Comparison of ENCODE assay signal across 1 cellular context in the genomic region with DNA sequence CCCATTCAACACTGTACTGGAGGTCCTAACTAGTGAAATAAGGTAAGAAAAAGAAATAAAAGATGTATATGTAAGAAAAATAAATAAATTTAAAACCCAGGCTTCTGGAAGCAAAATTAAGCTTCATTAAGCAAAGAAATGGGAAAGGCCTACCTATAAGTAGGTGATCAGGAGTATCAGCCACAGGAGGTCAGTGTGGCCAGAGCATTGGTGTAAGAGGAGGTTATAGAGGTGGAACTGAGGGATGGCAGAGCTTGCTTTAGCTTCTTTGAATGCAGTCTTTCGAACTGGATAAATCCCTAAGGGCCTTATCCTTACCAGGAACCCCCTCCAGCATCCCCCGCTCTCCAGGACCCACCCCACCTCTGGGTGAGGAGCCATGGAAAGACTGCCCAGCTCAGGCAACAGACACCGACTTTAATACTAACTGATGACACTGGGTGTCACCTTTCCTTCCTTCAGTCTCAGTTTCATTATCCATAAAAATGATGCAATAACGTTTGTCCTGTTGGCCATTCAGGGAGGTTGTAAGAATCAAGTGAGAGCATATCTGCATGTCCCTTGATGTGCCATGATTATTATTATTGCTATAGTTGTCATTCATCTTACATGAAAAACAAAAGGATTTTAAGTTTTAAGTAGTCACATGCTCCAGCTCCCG.
A peak's percentile ranks its signal among the peaks of the same experiment; 100 is the strongest.
TF ChIP-seq lines count a peak whose summit lies in the region.

No MANE protein-coding gene starts in this region.

TF ChIP-seq in WTC11, 78 proteins besides CTCF, POLR2A, EP300 and RAD21 (continued from another document):
- TF ChIP-seq, protein P1, sequence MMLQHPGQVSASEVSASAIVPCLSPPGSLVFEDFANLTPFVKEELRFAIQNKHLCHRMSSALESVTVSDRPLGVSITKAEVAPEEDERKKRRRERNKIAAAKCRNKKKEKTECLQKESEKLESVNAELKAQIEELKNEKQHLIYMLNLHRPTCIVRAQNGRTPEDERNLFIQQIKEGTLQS (CRISPR knock-in tag; conservative IDR thresholded peaks at IDR 0.05) = no peak
- TF ChIP-seq GABPB1 (CRISPR knock-in tag; IDR thresholded peaks at IDR 0.05) (peak; percentile 93), HMGA2 (CRISPR knock-in tag; IDR thresholded peaks at IDR 0.05) (no peak), ZNF121 (CRISPR knock-in tag; IDR thresholded peaks at IDR 0.05) (no peak)
- TF ChIP-seq, protein P2, sequence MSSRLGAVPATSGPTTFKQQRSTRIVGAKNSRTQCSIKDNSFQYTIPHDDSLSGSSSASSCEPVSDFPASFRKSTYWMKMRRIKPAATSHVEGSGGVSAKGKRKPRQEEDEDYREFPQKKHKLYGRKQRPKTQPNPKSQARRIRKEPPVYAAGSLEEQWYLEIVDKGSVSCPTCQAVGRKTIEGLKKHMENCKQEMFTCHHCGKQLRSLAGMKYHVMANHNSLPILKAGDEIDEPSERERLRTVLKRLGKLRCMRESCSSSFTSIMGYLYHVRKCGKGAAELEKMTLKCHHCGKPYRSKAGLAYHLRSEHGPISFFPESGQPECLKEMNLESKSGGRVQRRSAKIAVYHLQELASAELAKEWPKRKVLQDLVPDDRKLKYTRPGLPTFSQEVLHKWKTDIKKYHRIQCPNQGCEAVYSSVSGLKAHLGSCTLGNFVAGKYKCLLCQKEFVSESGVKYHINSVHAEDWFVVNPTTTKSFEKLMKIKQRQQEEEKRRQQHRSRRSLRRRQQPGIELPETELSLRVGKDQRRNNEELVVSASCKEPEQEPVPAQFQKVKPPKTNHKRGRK (CRISPR knock-in tag; IDR thresholded peaks at IDR 0.05; ENCODE audit: borderline replicate concordance) = no peak
- TF ChIP-seq, protein P3, sequence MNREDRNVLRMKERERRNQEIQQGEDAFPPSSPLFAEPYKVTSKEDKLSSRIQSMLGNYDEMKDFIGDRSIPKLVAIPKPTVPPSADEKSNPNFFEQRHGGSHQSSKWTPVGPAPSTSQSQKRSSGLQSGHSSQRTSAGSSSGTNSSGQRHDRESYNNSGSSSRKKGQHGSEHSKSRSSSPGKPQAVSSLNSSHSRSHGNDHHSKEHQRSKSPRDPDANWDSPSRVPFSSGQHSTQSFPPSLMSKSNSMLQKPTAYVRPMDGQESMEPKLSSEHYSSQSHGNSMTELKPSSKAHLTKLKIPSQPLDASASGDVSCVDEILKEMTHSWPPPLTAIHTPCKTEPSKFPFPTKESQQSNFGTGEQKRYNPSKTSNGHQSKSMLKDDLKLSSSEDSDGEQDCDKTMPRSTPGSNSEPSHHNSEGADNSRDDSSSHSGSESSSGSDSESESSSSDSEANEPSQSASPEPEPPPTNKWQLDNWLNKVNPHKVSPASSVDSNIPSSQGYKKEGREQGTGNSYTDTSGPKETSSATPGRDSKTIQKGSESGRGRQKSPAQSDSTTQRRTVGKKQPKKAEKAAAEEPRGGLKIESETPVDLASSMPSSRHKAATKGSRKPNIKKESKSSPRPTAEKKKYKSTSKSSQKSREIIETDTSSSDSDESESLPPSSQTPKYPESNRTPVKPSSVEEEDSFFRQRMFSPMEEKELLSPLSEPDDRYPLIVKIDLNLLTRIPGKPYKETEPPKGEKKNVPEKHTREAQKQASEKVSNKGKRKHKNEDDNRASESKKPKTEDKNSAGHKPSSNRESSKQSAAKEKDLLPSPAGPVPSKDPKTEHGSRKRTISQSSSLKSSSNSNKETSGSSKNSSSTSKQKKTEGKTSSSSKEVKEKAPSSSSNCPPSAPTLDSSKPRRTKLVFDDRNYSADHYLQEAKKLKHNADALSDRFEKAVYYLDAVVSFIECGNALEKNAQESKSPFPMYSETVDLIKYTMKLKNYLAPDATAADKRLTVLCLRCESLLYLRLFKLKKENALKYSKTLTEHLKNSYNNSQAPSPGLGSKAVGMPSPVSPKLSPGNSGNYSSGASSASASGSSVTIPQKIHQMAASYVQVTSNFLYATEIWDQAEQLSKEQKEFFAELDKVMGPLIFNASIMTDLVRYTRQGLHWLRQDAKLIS (CRISPR knock-in tag; IDR thresholded peaks at IDR 0.05; ENCODE audit: borderline replicate concordance) = no peak
